19 cellular contexts compared by ENCODE assay signal in genomic region chr13:28316129-28316528, GRCh38.
DNase-seq lines count a peak whose midpoint lies in the region; ATAC-seq, FAIRE-seq and TF ChIP-seq lines count a peak whose summit lies in the region.
"Had no signal": no experiment of that assay in that cellular context is flagged by ENCODE, and none has a peak within 500 bp of the region (broad histone marks: within the 10 kb centered on the region; RNA-seq: fewer than 3 reads in every experiment).

No MANE protein-coding gene starts in this region.

- H3K4me3 ChIP-seq in BLaER1 treated with 17β-estradiol and CSF1 and Interleukin-3, amounts not matched to agents 10 nM and 100 nM: no peak overlapping the region
- H3K4me3 ChIP-seq in kidney (ENCODE audit: low read length in 2 of 2): no peak overlapping the region
- H3K4me3 ChIP-seq in osteoblast (ENCODE audit: insufficient read depth, low read length): no peak overlapping the region
- H3K4me3 ChIP-seq: HAP-1, left lung had no signal

- peak; percentile 9 for DNase-seq in RPMI8226
- no peak for DNase-seq in kidney
- peak; percentile 25 for DNase-seq in osteoblast (ENCODE audit: insufficient read length, low spot score, missing footprints)
- DNase-seq in NCI-H1436 (lab: John Stamatoyannopoulos, UW): no peak
- no peak for DNase-seq in HuH-7.5 (ENCODE audit: low spot score)
- DNase-seq: activated CD4-positive, alpha-beta T cell treated with anti-CD3 and anti-CD28 coated beads for 1 hour; activated CD8-positive, alpha-beta T cell treated with anti-CD3 and anti-CD28 coated beads, Interleukin-2, amount 10 ng/mL, durations not matched to agents 7 days and 5 days; cortex of kidney; left lung; NCI-H2171; NCI-H748 treated with DMSO at 0.1 percent for 48 hours; occipital lobe had no signal

- H3K27ac ChIP-seq in BLaER1 treated with 17β-estradiol and CSF1 and Interleukin-3, amounts not matched to agents 10 nM and 100 nM: peak overlapping the region in 3 of 11 experiments; percentile 19 to 38 (median 25); a peak in 3 of 22 replicates
- H3K27ac ChIP-seq in kidney (ENCODE audit: low read depth in 2 of 2, low read length in 2 of 2) (peak overlapping the region; percentile 32 to 78), osteoblast (ENCODE audit: low read depth, low read length) (no peak overlapping the region)
- H3K27ac ChIP-seq: C4-2B, KMS-11, left lung, RWPE1 had no signal

- H3K36me3 ChIP-seq in BLaER1 treated with 17β-estradiol and CSF1 and Interleukin-3, amounts not matched to agents 10 nM and 100 nM: peaks cover 6 to 60% (median 32%) of the 10 kb centered on the region in 11 experiments; a peak in 20 of 22 replicates
- H3K36me3 ChIP-seq in kidney (ENCODE audit: control insufficient read depth in 1 of 2, insufficient read depth in 2 of 2, low read length in 2 of 2): no peaks in the 10 kb centered on the region
- H3K36me3 ChIP-seq in osteoblast (ENCODE audit: insufficient read depth, low read length): no peaks in the 10 kb centered on the region
- H3K36me3 ChIP-seq: HAP-1, left lung had no signal

- ATAC-seq in HG02870 (IDR thresholded peaks at IDR 0.05; ENCODE audit: unreplicated experiment): no peak
- no peak for ATAC-seq in HG03097 (IDR thresholded peaks at IDR 0.05; ENCODE audit: low FRiP score, unreplicated experiment)
- ATAC-seq: activated CD8-positive, alpha-beta T cell treated with anti-CD3 and anti-CD28 coated beads, Interleukin-2, amount 10 ng/mL, durations not matched to agents 7 days and 5 days; left lung had no signal

- TF ChIP-seq CTCF in kidney (IDR thresholded peaks at IDR 0.05; ENCODE audit: borderline replicate concordance, extremely low read depth, insufficient read depth) (no peak), osteoblast (IDR thresholded peaks at IDR 0.05; ENCODE audit: extremely low read depth, low read depth, low read length) (no peak)

- peaks cover 0 to 6% (median 0%) of the 10 kb centered on the region in 11 experiments; a peak in 2 of 22 replicates for H4K20me1 ChIP-seq in BLaER1 treated with 17β-estradiol and CSF1 and Interleukin-3, amounts not matched to agents 10 nM and 100 nM
- H4K20me1 ChIP-seq in osteoblast (ENCODE audit: insufficient read depth, low read length): no peaks in the 10 kb centered on the region

- peak overlapping the region; percentile 48 to 79 (median 64) for H3K4me2 ChIP-seq in BLaER1 treated with 17β-estradiol and CSF1 and Interleukin-3, amounts not matched to agents 10 nM and 100 nM
- H3K4me2 ChIP-seq in osteoblast (ENCODE audit: insufficient read depth, low read length): no peak overlapping the region
- H3K4me2 ChIP-seq: KMS-11 had no signal

- no peaks in the 10 kb centered on the region for H3K79me2 ChIP-seq in osteoblast (ENCODE audit: insufficient read depth, low read length)

- H2AFZ ChIP-seq in osteoblast (ENCODE audit: low read length): peak overlapping the region; percentile 65

- H3K9me3 ChIP-seq in BLaER1 treated with 17β-estradiol and CSF1 and Interleukin-3, amounts not matched to agents 10 nM and 100 nM (replicated peaks in 1 of 11): no peaks in the 10 kb centered on the region
- H3K9me3 ChIP-seq in kidney (ENCODE audit: control insufficient read depth in 1 of 2, low read length in 2 of 2) (no peaks in the 10 kb centered on the region), osteoblast (ENCODE audit: low read depth, low read length) (no peaks in the 10 kb centered on the region)
- H3K9me3 ChIP-seq: HAP-1, left lung had no signal

- intact Hi-C loops in kidney (cut with DNase I): no loop called here

- no peak for FAIRE-seq in kidney (lab: Jason Lieb, UNC)

- peak overlapping the region in 2 of 11 experiments; percentile 2 to 12; a peak in 2 of 22 replicates for H3K9ac ChIP-seq in BLaER1 treated with 17β-estradiol and CSF1 and Interleukin-3, amounts not matched to agents 10 nM and 100 nM
- no peak overlapping the region for H3K9ac ChIP-seq in kidney (ENCODE audit: low read length in 2 of 2)
- H3K9ac ChIP-seq: KMS-11 had no signal

- no peaks in the 10 kb centered on the region for H3K27me3 ChIP-seq in BLaER1 treated with 17β-estradiol and CSF1 and Interleukin-3, amounts not matched to agents 10 nM and 100 nM
- H3K27me3 ChIP-seq in osteoblast (ENCODE audit: insufficient read depth, low read length): no peaks in the 10 kb centered on the region
- H3K27me3 ChIP-seq: left lung had no signal

- peaks cover 19 to 43% (median 35%) of the 10 kb centered on the region in 10 experiments for H3K4me1 ChIP-seq in BLaER1 treated with 17β-estradiol and CSF1 and Interleukin-3, amounts not matched to agents 10 nM and 100 nM
- peaks cover 7 to 11% of the 10 kb centered on the region in 2 donors for H3K4me1 ChIP-seq in kidney (ENCODE audit: control insufficient read depth in 1 of 2, insufficient read depth in 1 of 2, low read depth in 1 of 2, low read length in 2 of 2)
- no peaks in the 10 kb centered on the region for H3K4me1 ChIP-seq in osteoblast (ENCODE audit: insufficient read depth, low read length)
- H3K4me1 ChIP-seq: HAP-1, left lung had no signal

Comparison
In these comparisons a context has a peak if more than half of its experiments do, and no peak if none do; other contexts are left out.
1. DNase-seq: peak in RPMI8226 (single experiment) and osteoblast (single experiment); none in kidney (single experiment), NCI-H1436 (single experiment) and HuH-7.5 (single experiment).